30 cellular contexts compared by ENCODE assay signal in the genomic region with DNA sequence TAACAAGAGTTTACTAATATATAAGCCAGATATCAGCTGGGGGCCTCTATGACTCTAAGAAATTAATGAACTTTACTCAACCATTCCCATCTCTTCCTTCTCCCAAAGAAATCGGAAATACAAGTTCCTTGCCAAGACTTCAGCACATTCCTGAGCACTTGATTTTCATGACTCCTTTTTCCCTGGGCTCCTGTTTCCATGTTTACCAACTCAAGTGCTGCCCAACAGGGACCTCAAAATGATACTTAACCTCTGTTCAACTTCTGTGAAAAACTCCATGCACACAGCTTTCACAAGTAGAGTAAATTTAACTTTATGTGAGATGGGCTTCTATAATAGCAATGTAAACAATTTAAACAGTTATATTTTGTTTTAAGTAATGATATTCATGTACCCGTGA.
"Had no signal": no experiment of that assay in that cellular context is flagged by ENCODE, and none has a peak within 500 bp of the region (broad histone marks: within the 10 kb centered on the region; RNA-seq: fewer than 3 reads in every experiment).

No MANE protein-coding gene starts in this region.

- H3K27me3 ChIP-seq: brain microvascular endothelial cell, gastroesophageal sphincter, pancreas, upper lobe of left lung had no signal

- ATAC-seq: activated CD4-positive, CD25-positive, alpha-beta regulatory T cell treated with anti-CD3 and anti-CD28 coated beads, Interleukin-2, amount 50 U/mL, for 24 hours; esophagus mucosa; gastroesophageal sphincter; left cardiac atrium; naive thymus-derived CD4-positive, alpha-beta T cell; pancreas; sciatic nerve; stimulated activated effector memory CD8-positive, alpha-beta T cell treated with anti-CD3 and anti-CD28 coated beads, Interleukin-12 subunit alpha, Interleukin-12 subunit beta, amount 100 ng/mL, for 72 hours had no signal

- H3K4me1 ChIP-seq: gastroesophageal sphincter, pancreas, prostate gland, upper lobe of left lung had no signal

- H3K9me3 ChIP-seq: gastroesophageal sphincter, pancreas, prostate gland, upper lobe of left lung had no signal

- H3K36me3 Mint-ChIP-seq: naive thymus-derived CD4-positive, alpha-beta T cell; stimulated activated effector memory CD8-positive, alpha-beta T cell treated with anti-CD3 and anti-CD28 coated beads, Interleukin-12 subunit alpha, Interleukin-12 subunit beta, amount 100 ng/mL, for 72 hours had no signal

- DNase-seq: activated CD4-positive, alpha-beta T cell treated with anti-CD3 and anti-CD28 coated beads for 48 hours; activated CD4-positive, alpha-beta T cell treated with anti-CD3 and anti-CD28 coated beads, Interleukin-2, amount 50 U/mL, for 48 hours; activated CD8-positive, alpha-beta memory T cell treated with anti-CD3 and anti-CD28 coated beads for 24 hours; activated CD8-positive, alpha-beta memory T cell treated with anti-CD3 and anti-CD28 coated beads, Interleukin-2, amount 50 U/mL, for 4 hours; activated gamma-delta T cell treated with Interleukin-2 at 50 U/mL for 16 hours; activated naive CD4-positive, alpha-beta T cell treated with anti-CD3 and anti-CD28 coated beads, Interleukin-2, amount 50 U/mL, for 16 hours; activated T-cell treated with anti-CD3 and anti-CD28 coated beads, Interleukin-2, amount 50 U/mL, for 1 hour; amniotic stem cell; brain microvascular endothelial cell; cortex of kidney; hippocampal formation; left cardiac atrium; midbrain; naive thymus-derived CD4-positive, alpha-beta T cell; pancreas; retina; stimulated activated CD4-positive, alpha-beta T cell treated with anti-CD3 and anti-CD28 coated beads, Interleukin-4, amount 100 ng/mL, for 24 hours; substantia nigra; T-helper 9 cell; upper lobe of left lung; WERI-Rb-1 had no signal

- H3K4me3 Mint-ChIP-seq: naive thymus-derived CD4-positive, alpha-beta T cell; stimulated activated effector memory CD8-positive, alpha-beta T cell treated with anti-CD3 and anti-CD28 coated beads, Interleukin-12 subunit alpha, Interleukin-12 subunit beta, amount 100 ng/mL, for 72 hours; stimulated activated naive CD8-positive, alpha-beta T cell treated with anti-CD3 and anti-CD28 coated beads, Interleukin-15, Interleukin-2, amounts not matched to agents 100 ng/mL and 50 ng/mL, for 24 hours; T-helper 1 cell treated with Interleukin-12 subunit alpha and Interleukin-12 subunit beta and Interleukin-4 antibody, amounts not matched to agents 30 μg/mL and 1 μg/mL, for 36 hours had no signal

- H3K27me3 Mint-ChIP-seq: naive thymus-derived CD4-positive, alpha-beta T cell; stimulated activated naive CD8-positive, alpha-beta T cell treated with anti-CD3 and anti-CD28 coated beads, Interleukin-15, Interleukin-2, amounts not matched to agents 100 ng/mL and 50 ng/mL, for 24 hours had no signal

- H3K9me3 Mint-ChIP-seq: stimulated activated effector memory CD8-positive, alpha-beta T cell treated with anti-CD3 and anti-CD28 coated beads, Interleukin-12 subunit alpha, Interleukin-12 subunit beta, amount 100 ng/mL, for 72 hours had no signal

- H3K4me3 ChIP-seq: gastroesophageal sphincter, pancreas, prostate gland, skin epidermis, upper lobe of left lung had no signal

- H3K27ac ChIP-seq: brain microvascular endothelial cell, gastroesophageal sphincter, pancreas, prostate gland, skin epidermis, upper lobe of left lung, WERI-Rb-1 had no signal

- H3K36me3 ChIP-seq: brain microvascular endothelial cell, gastroesophageal sphincter, pancreas, prostate gland, upper lobe of left lung, WERI-Rb-1 had no signal

- H3K4me1 Mint-ChIP-seq: naive thymus-derived CD4-positive, alpha-beta T cell; stimulated activated effector memory CD8-positive, alpha-beta T cell treated with anti-CD3 and anti-CD28 coated beads, Interleukin-12 subunit alpha, Interleukin-12 subunit beta, amount 100 ng/mL, for 72 hours had no signal
